Comparison of ENCODE assay signal across 19 cellular contexts in genomic region chr7:148306759-148307158, GRCh38.
A peak's percentile ranks its signal among the peaks of the same experiment; 100 is the strongest.
DNase-seq lines count a peak whose midpoint lies in the region; ATAC-seq and TF ChIP-seq lines count a peak whose summit lies in the region.
"Had no signal": no experiment of that assay in that cellular context is flagged by ENCODE, and none has a peak within 500 bp of the region (broad histone marks: within the 10 kb centered on the region; RNA-seq: fewer than 3 reads in every experiment).

No MANE protein-coding gene starts in this region.

- H3K4me3 ChIP-seq in esophagus muscularis mucosa, result no peak overlapping the region
- H3K4me3 ChIP-seq: left ventricle myocardium inferior, spleen had no signal

- no peaks in the 10 kb centered on the region for H3K36me3 ChIP-seq in esophagus muscularis mucosa
- H3K36me3 ChIP-seq: left ventricle myocardium inferior, spleen had no signal

- no peaks in the 10 kb centered on the region for H3K9me3 ChIP-seq in esophagus muscularis mucosa
- H3K9me3 ChIP-seq: left ventricle myocardium inferior, spleen had no signal

- WGBS in esophagus muscularis mucosa, result 86% methylated on average over 4 of the region's 4 CpGs

- in situ Hi-C loops in GM13977 (cut with MboI; ENCODE audit: low pct_unique_long_range_greater_than_20kb, low sequenced_read_pairs, unreplicated experiment), result no loop called here

- intact Hi-C loops in esophagus muscularis mucosa (cut with DNase I), result no loop called here

- H3K27me3 ChIP-seq in esophagus muscularis mucosa, result no peaks in the 10 kb centered on the region
- H3K27me3 ChIP-seq: foreskin keratinocyte, spleen had no signal

- TF ChIP-seq POLR2A in esophagus muscularis mucosa (IDR thresholded peaks at IDR 0.05; ENCODE audit: low read depth), result no peak

- H3K27ac ChIP-seq in esophagus muscularis mucosa (replicated peaks in 1 of 4), result no peak overlapping the region
- H3K27ac ChIP-seq: foreskin keratinocyte, left ventricle myocardium inferior had no signal

- TF ChIP-seq CTCF in GM13977 (IDR thresholded peaks at IDR 0.05; ENCODE audit: extremely low read depth, insufficient read depth, missing control alignments) (no peak), esophagus muscularis mucosa (IDR thresholded peaks at IDR 0.05) (no peak)

- peaks cover 11 to 23% (median 20%) of the 10 kb centered on the region in 4 donors for H3K4me1 ChIP-seq in esophagus muscularis mucosa

- peak; percentile 87 for ATAC-seq in GM21360 (IDR thresholded peaks at IDR 0.05; ENCODE audit: unreplicated experiment)
- peak; percentile 63 for ATAC-seq in HG03039 (IDR thresholded peaks at IDR 0.05; ENCODE audit: unreplicated experiment)
- ATAC-seq in SK-N-SH treated with all-trans-retinoic acid at 6 μM for 48 hours, result no peak
- ATAC-seq in GM21737 (IDR thresholded peaks at IDR 0.05; ENCODE audit: unreplicated experiment), result no peak
- ATAC-seq: foreskin keratinocyte had no signal

- DNase-seq in GM13977 (ENCODE audit: low spot score), result peak; percentile 48
- DNase-seq in esophagus muscularis mucosa (ENCODE audit: extremely low spot score), result peak; percentile 64
- no peak for DNase-seq in HT-29 (ENCODE audit: low spot score)
- no peak for DNase-seq in NCI-H82 treated with DMSO at 0.1 percent for 48 hours (lab: John Stamatoyannopoulos, UW; ENCODE audit: unreplicated experiment)
- DNase-seq: activated CD4-positive, alpha-beta T cell treated with anti-CD3 and anti-CD28 coated beads for 48 hours; activated T-cell treated with anti-CD3 and anti-CD28 coated beads, Interleukin-2, amount 50 U/mL, for 1 hour; central memory CD4-positive, alpha-beta T cell; DMS79; foreskin keratinocyte; left ventricle myocardium inferior; NCI-H1048; NK-92 treated with Interleukin-12 subunit alpha and Interleukin-12 subunit beta, amount 100 ng/mL, for 24 hours; posterior cingulate gyrus; SHP77; spleen had no signal

- TF ChIP-seq EP300 in esophagus muscularis mucosa (IDR thresholded peaks at IDR 0.05), result no peak

TF ChIP-seq in SK-N-SH treated with all-trans-retinoic acid at 6 μM for 48 hours, 23 proteins besides CTCF, POLR2A, EP300 and RAD21:
- TF ChIP-seq ZC3H10 (CRISPR knock-in tag; IDR thresholded peaks at IDR 0.05) (no peak), TOX (CRISPR knock-in tag; IDR thresholded peaks at IDR 0.05; ENCODE audit: borderline replicate concordance) (no peak), ZNF565 (CRISPR knock-in tag; conservative IDR thresholded peaks at IDR 0.05; ENCODE audit: low read depth) (no peak), ISL1 (CRISPR knock-in tag; IDR thresholded peaks at IDR 0.05) (no peak), ESRRG (CRISPR knock-in tag; IDR thresholded peaks at IDR 0.05) (no peak), GLIS3 (CRISPR knock-in tag; IDR thresholded peaks at IDR 0.05) (no peak), TCF4 (CRISPR knock-in tag; IDR thresholded peaks at IDR 0.05; ENCODE audit: borderline replicate concordance) (no peak), ZNF70 (CRISPR knock-in tag; IDR thresholded peaks at IDR 0.05) (no peak), PPARA (CRISPR knock-in tag; IDR thresholded peaks at IDR 0.05; ENCODE audit: borderline replicate concordance) (no peak), RARB (CRISPR knock-in tag; IDR thresholded peaks at IDR 0.05) (no peak), CSDC2 (CRISPR knock-in tag; IDR thresholded peaks at IDR 0.05) (no peak), ZNF8 (CRISPR knock-in tag; IDR thresholded peaks at IDR 0.05) (no peak), TSHZ2 (CRISPR knock-in tag; IDR thresholded peaks at IDR 0.05) (no peak), CSRNP3 (CRISPR knock-in tag; IDR thresholded peaks at IDR 0.05) (no peak)
- TF ChIP-seq, protein P1, sequence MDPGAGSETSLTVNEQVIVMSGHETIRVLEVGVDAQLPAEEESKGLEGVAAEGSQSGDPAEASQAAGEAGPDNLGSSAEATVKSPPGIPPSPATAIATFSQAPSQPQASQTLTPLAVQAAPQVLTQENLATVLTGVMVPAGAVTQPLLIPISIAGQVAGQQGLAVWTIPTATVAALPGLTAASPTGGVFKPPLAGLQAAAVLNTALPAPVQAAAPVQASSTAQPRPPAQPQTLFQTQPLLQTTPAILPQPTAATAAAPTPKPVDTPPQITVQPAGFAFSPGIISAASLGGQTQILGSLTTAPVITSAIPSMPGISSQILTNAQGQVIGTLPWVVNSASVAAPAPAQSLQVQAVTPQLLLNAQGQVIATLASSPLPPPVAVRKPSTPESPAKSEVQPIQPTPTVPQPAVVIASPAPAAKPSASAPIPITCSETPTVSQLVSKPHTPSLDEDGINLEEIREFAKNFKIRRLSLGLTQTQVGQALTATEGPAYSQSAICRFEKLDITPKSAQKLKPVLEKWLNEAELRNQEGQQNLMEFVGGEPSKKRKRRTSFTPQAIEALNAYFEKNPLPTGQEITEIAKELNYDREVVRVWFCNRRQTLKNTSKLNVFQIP (CRISPR knock-in tag; IDR thresholded peaks at IDR 0.05; ENCODE audit: borderline replicate concordance, low read depth), result no peak
TF ChIP-seq in SK-N-SH treated with all-trans-retinoic acid at 6 μM for 48 hours: peak in this region for 0.

Comparison
In these comparisons a context has a peak if more than half of its experiments do, and no peak if none do; other contexts are left out.
1. DNase-seq: peak in GM13977 (single experiment) and esophagus muscularis mucosa (single experiment); none in HT-29 (single experiment) and NCI-H82 treated with DMSO at 0.1 percent for 48 hours (single experiment).
2. ATAC-seq: peak in GM21360 (single experiment) and HG03039 (single experiment); none in SK-N-SH treated with all-trans-retinoic acid at 6 μM for 48 hours (single experiment) and GM21737 (single experiment).